9 cellular contexts compared by ENCODE assay signal in the genomic region with DNA sequence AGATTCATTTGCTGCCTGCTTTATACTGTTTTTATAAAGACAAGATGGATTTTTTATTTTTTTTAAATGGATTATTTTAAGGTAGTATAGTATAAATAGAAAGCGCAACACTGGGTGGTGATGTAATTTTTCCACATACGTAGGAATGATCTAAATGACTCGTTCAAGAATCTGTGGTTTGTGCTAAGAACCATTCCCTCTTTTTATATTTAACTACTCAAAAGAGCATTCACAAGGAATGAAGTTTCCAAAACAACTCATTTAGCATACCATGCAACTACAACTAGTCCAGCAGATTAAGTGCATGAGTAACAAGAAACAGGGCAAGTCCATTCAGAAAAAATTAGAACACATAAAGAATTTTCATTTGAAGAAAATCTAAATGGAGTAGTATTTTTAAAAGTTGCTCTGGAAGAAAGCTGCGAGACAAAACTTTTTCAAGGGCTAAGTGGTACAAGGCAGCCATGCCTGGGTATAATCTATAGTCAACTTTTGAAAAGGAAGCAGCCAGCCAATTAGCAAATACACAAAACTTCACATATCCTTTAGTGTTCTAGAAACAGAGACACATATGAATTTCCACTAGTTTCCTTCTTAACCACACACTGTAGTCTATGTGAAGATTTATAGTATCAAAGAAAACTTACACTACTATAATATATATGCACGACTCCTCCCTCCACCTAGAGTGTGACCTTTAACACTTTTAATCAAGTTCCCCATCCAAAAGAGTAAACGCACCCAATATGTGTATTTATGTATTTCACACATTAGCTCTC. TPM values are rescaled to one million over a fixed set of nuclear protein-coding genes. Genes with fewer than 3 reads are reported as not detected.
A peak's percentile ranks its signal among the peaks of the same experiment; 100 is the strongest.
DNase-seq lines count a peak whose midpoint lies in the region; ATAC-seq and TF ChIP-seq lines count a peak whose summit lies in the region.
"Had no signal": no experiment of that assay in that cellular context is flagged by ENCODE, and none has a peak within 500 bp of the region (broad histone marks: within the 10 kb centered on the region; RNA-seq: fewer than 3 reads in every experiment).

No MANE protein-coding gene starts in this region.

- no peak for TF ChIP-seq CTCF in chondrocyte (IDR thresholded peaks at IDR 0.05)

- H3K27me3 Mint-ChIP-seq in chondrocyte (ENCODE audit: low read depth) = no peaks in the 10 kb centered on the region

- H3K4me3 Mint-ChIP-seq in chondrocyte (ENCODE audit: unreplicated experiment) = no peak overlapping the region

- DNase-seq in GM03348 (ENCODE audit: low spot score) = peak; percentile 41
- DNase-seq in HT1080 (ENCODE audit: low read depth) = peak; percentile 15
- DNase-seq in chondrocyte (ENCODE audit: low spot score) = no peak
- DNase-seq in renal cortical epithelial cell (ENCODE audit: low read depth) = peak; percentile 75
- no peak for DNase-seq in DMS53 (lab: John Stamatoyannopoulos, UW)
- DNase-seq in posterior vena cava (ENCODE audit: low spot score) = no peak
- DNase-seq: left cardiac atrium had no signal

- peaks cover 6% of the 10 kb centered on the region for H3K36me3 Mint-ChIP-seq in chondrocyte (ENCODE audit: low read depth)

- intact Hi-C loops in posterior vena cava (cut with DNase I) = no loop called here

- H3K4me1 Mint-ChIP-seq in chondrocyte (ENCODE audit: low read depth) = peaks cover 19% of the 10 kb centered on the region

- no peaks in the 10 kb centered on the region for H3K9me3 Mint-ChIP-seq in chondrocyte (ENCODE audit: low read depth)

- ATAC-seq in HG03097 (IDR thresholded peaks at IDR 0.05; ENCODE audit: low FRiP score, unreplicated experiment) = no peak
- ATAC-seq: HCT116, left cardiac atrium had no signal

- H3K27ac Mint-ChIP-seq in chondrocyte (ENCODE audit: unreplicated experiment) = peak overlapping the region; percentile 65

RNA-seq across cellular contexts. Expression of gene GTF2B, which starts 23.4 kb away (rescaled TPM):
- 52.9 and 58.4 TPM in 2 replicates for total RNA-seq in HT1080 (2014; rRNA removed; shearing (Covaris generic))
- polyA plus RNA-seq in HT1080 (2015; cell fraction: cytosol; rRNA removed) = 36.3 and 39.4 TPM in 2 replicates
- polyA plus RNA-seq in HT1080 (2015; cell fraction: nucleus; rRNA removed) = 42.5 and 55.4 TPM in 2 replicates
- total RNA-seq in chondrocyte (18.8 to 24.9 TPM (median 19.6 TPM) in 3 replicates), renal cortical epithelial cell (60.2 and 68.6 TPM in 2 replicates), posterior vena cava (10 to 100 TPM; 16.8 to 17.9 TPM)

Comparison
In these comparisons a context has a peak if more than half of its experiments do, and no peak if none do; other contexts are left out.
1. DNase-seq: peak in GM03348 (single experiment), HT1080 (single experiment) and renal cortical epithelial cell (single experiment); none in chondrocyte (single experiment), DMS53 (single experiment) and posterior vena cava (single experiment).